In the genomic region with DNA sequence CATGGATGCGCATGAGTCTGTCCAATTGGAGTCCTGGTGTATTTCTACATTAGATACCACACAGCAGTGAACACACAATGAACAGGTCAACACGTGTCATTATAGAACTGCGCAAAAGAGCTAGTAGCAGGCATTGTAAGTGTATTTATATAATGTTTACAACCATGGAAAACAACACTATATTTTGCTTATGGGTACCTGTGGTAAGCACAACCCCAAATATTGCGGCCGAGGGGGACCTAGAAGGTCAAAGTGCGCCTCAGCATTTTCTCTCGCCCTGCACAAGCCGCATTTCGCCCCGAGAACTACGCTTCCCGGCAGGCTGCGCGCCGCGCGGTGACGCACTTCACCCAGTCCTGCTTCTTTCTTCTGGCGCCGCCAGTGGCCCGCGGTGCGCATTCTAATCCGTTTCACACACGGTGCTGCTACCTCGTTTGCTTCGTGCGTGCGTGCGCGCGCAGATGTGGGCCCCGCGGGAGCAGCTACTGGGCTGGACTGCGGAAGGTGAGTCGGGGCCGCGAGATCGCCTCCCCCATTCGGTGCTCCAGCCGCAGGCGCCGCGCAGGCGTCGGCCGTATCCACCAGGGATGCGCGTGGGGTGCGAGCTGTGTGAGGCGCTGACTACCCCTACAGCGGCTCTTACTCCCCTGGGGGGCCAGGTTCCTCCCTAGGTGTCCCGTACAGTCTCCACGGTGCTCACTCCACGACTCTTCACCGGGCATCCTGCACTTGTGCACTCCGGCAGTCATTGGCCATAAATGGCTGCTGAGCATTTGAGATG, we compare ENCODE assay signal across 8 cellular contexts. TPM values are rescaled to one million over a fixed set of nuclear protein-coding genes. Genes with fewer than 3 reads are reported as not detected.
DNase-seq lines count a peak whose midpoint lies in the region; ATAC-seq and TF ChIP-seq lines count a peak whose summit lies in the region.

A gene (plus strand): TSS at position 394 of the 781 bp plus-strand sequence. CDS start 68 bp downstream, at position 462.

- TF ChIP-seq POLR2A in gastroesophageal sphincter (IDR thresholded peaks at IDR 0.05), result peak; percentile 61 to 65

- H3K4me3 ChIP-seq in MM.1S (ENCODE audit: low read length), result peak within 1 kb of the TSS; percentile 88
- peak within 1 kb of the TSS; percentile 78 for H3K4me3 ChIP-seq in SJCRH30
- peak within 1 kb of the TSS; percentile 68 to 76 for H3K4me3 ChIP-seq in gastroesophageal sphincter

- H3K27me3 ChIP-seq in MM.1S (replicated peaks; ENCODE audit: insufficient read depth, low read length) (no peaks in the 10 kb centered on the region), SJCRH30 (no peaks in the 10 kb centered on the region), gastroesophageal sphincter (no peaks in the 10 kb centered on the region)

- H3K27ac ChIP-seq in MM.1S (ENCODE audit: low read length) (peak within 1 kb of the TSS; percentile 59), SJCRH30 (peak within 1 kb of the TSS; percentile 61), gastroesophageal sphincter (peak within 1 kb of the TSS; percentile 70 to 90 (median 89)), temporal lobe (ENCODE audit: low read depth, low read length) (peak within 1 kb of the TSS; percentile 47)

- H3K9me3 ChIP-seq in MM.1S (replicated peaks; ENCODE audit: insufficient read depth, low read length) (no peaks in the 10 kb centered on the region), SJCRH30 (replicated peaks) (no peaks in the 10 kb centered on the region), gastroesophageal sphincter (no peaks in the 10 kb centered on the region)

- H3K4me1 ChIP-seq in MM.1S (ENCODE audit: low read length) (no peaks in the 10 kb centered on the region; the same call in 1 of the 2 replicates), SJCRH30 (peaks cover 18% of the 10 kb centered on the region), gastroesophageal sphincter (peaks cover 0 to 23% (median 0%) of the 10 kb centered on the region in 3 donors)

- 15 to 16% methylated on average over 8 to 13 of the region's 57 CpGs for WGBS in gastroesophageal sphincter (ENCODE audit: low coverage in 1 of 2), 2 donors

- H3K9me2 ChIP-seq in MM.1S (replicated peaks; ENCODE audit: insufficient read depth, low read length), result no peaks in the 10 kb centered on the region

- peak within 1 kb of the TSS; percentile 95 for H2AFZ ChIP-seq in MM.1S (ENCODE audit: low read length)

- no peaks in the 10 kb centered on the region for H4K20me1 ChIP-seq in MM.1S (ENCODE audit: insufficient read depth, low read length)

- TF ChIP-seq CTCF in MM.1S (IDR thresholded peaks at IDR 0.05; ENCODE audit: low read length) (peak; percentile 41), gastroesophageal sphincter (IDR thresholded peaks at IDR 0.05) (peak in 3 of 4 experiments; percentile 24 to 41 (median 24))

- peak within 1 kb of the TSS; percentile 66 for H3K9ac ChIP-seq in MM.1S (ENCODE audit: low read length)

- peak within 1 kb of the TSS; percentile 61 for H3K4me2 ChIP-seq in MM.1S (ENCODE audit: low read depth, low read length)

- TF ChIP-seq EP300 in gastroesophageal sphincter (IDR thresholded peaks at IDR 0.05), result no peak

- ATAC-seq in gastroesophageal sphincter, result peak; percentile 94

- no peaks in the 10 kb centered on the region for H3K36me3 ChIP-seq in MM.1S (replicated peaks; ENCODE audit: insufficient read depth, low read length)
- no peaks in the 10 kb centered on the region for H3K36me3 ChIP-seq in SJCRH30
- no peaks in the 10 kb centered on the region for H3K36me3 ChIP-seq in gastroesophageal sphincter

- no peaks in the 10 kb centered on the region; the same call in 1 of the 2 replicates for H3F3A ChIP-seq in MM.1S (ENCODE audit: insufficient read depth, low read length)

- H3K79me2 ChIP-seq in MM.1S (ENCODE audit: low read length), result no peaks in the 10 kb centered on the region

- DNase-seq in GF-D8 (lab: John Stamatoyannopoulos, UW), result peak; percentile 80
- DNase-seq in HCEC 1CT, result peak; percentile 89
- DNase-seq in MM.1S, result peak; percentile 95
- peak; percentile 91 to 92 for DNase-seq in SJCRH30
- peak; percentile 80 to 93 (median 86) for DNase-seq in activated naive CD4-positive, alpha-beta T cell (lab: John Stamatoyannopoulos, UW)
- DNase-seq in occipital lobe (lab: John Stamatoyannopoulos, UW), result peak; percentile 82

RNA-seq across cellular contexts. Expression of the gene that starts here (rescaled TPM):
- 9.8 and 9.9 TPM in 2 replicates for total RNA-seq in SJCRH30 (2014; rRNA removed; shearing (Covaris generic))
- 10 to 100 TPM in 1 of 4 donors, 1 to 10 TPM in 3; 5.8 to 16.2 (median 8.0) TPM for total RNA-seq in gastroesophageal sphincter
- total RNA-seq in occipital lobe, result 26.8 TPM
- total RNA-seq in temporal lobe, result 20.2 TPM

Comparison
In these comparisons a context has a peak if more than half of its experiments do, and no peak if none do; other contexts are left out.
1. Peak in every context shown above with its lines: DNase-seq, ATAC-seq, H3K4me3 ChIP-seq and H3K27ac ChIP-seq.